16 cellular contexts compared by ENCODE assay signal in the genomic region with DNA sequence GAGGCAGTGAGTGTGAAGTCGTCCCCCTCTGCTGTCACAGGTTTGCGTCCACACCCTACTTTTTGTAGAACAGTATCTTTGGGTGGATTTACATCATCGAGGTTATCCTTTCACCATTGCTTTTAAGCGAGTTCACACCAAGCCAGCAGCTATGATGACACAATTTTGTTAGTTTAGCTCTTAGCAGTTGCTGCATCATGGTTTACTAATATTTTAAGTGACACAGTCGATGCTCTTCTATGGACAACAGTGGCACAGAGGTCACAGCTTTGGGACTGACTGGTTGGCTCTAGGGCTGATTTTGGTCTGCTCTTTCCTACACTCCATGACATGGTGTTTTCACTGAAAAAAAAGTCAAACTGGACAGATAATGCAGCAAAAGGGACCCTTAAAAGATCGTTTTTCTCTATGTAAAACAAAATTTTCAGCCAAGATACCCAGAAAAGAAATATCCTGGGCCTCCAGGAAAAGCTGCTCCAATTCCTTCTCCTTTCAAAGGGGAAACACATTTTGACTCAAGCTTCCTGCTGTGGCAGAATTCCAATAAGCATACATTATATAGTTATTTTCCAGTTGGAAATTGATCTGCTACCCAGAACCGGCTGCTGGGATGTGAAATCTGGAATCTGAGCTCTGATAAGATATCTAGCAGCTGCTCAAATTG.
DNase-seq lines count a peak whose midpoint lies in the region; ATAC-seq and TF ChIP-seq lines count a peak whose summit lies in the region.
"Had no signal": no experiment of that assay in that cellular context is flagged by ENCODE, and none has a peak within 500 bp of the region (broad histone marks: within the 10 kb centered on the region; RNA-seq: fewer than 3 reads in every experiment).

No MANE protein-coding gene starts in this region.

- no peak overlapping the region for H3K4me3 Mint-ChIP-seq in activated CD8-positive, alpha-beta T cell treated with anti-CD3 and anti-CD28 coated beads for 36 hours
- no peak overlapping the region for H3K4me3 Mint-ChIP-seq in glutamatergic neuron (ENCODE audit: unreplicated experiment)
- H3K4me3 Mint-ChIP-seq: memory B cell had no signal

- H3K4me3 ChIP-seq in fibroblast of pulmonary artery (replicated peaks; ENCODE audit: low read depth, low read length) (no peak overlapping the region), stomach (no peak overlapping the region)

- no peak for TF ChIP-seq CTCF in activated CD8-positive, alpha-beta T cell treated with anti-CD3 and anti-CD28 coated beads for 36 hours (IDR thresholded peaks at IDR 0.05)
- TF ChIP-seq CTCF in fibroblast of pulmonary artery (IDR thresholded peaks at IDR 0.05; ENCODE audit: low read length, missing control alignments) (no peak), stomach (IDR thresholded peaks at IDR 0.05) (no peak), glutamatergic neuron (IDR thresholded peaks at IDR 0.05; ENCODE audit: partially characterized antibody, unreplicated experiment) (no peak)

- TF ChIP-seq EP300 in stomach (IDR thresholded peaks at IDR 0.05), result no peak

- peak overlapping the region; percentile 65 for H3K27ac Mint-ChIP-seq in activated CD8-positive, alpha-beta T cell treated with anti-CD3 and anti-CD28 coated beads for 36 hours
- H3K27ac Mint-ChIP-seq in glutamatergic neuron (ENCODE audit: unreplicated experiment), result no peak overlapping the region
- H3K27ac Mint-ChIP-seq: memory B cell had no signal

- H3K27ac ChIP-seq in stomach, result peak overlapping the region in 4 of 5 donors; percentile 45 to 64 (median 50)
- H3K27ac ChIP-seq: 22Rv1 had no signal

- POLR2A ChIA-PET in activated CD8-positive, alpha-beta T cell treated with anti-CD3 and anti-CD28 coated beads for 36 hours (lab: Charles Lee), result no interaction called here

- peaks cover 27% of the 10 kb centered on the region for H3K36me3 Mint-ChIP-seq in activated CD8-positive, alpha-beta T cell treated with anti-CD3 and anti-CD28 coated beads for 36 hours (ENCODE audit: low read depth)
- peaks cover 24% of the 10 kb centered on the region for H3K36me3 Mint-ChIP-seq in glutamatergic neuron (ENCODE audit: unreplicated experiment)

- H3K4me1 ChIP-seq in stomach, result peaks cover 0 to 8% (median 0%) of the 10 kb centered on the region in 4 donors

- H3K9me3 ChIP-seq in stomach, result peaks cover 0 to 6% (median 0%) of the 10 kb centered on the region in 4 donors

- intact Hi-C loops in activated CD8-positive, alpha-beta T cell treated with anti-CD3 and anti-CD28 coated beads for 36 hours (cut with micrococcal nuclease), result no loop called here
- intact Hi-C loops in stomach (cut with DNase I; ENCODE audit: low total_unique reads), result loop anchor here (10.0 kb wide), 2 partner anchors 115 to 205 kb away; a partner anchor contains a TSS

- DNase-seq in NCI-H2171 treated with DMSO at 0.1 percent for 48 hours (lab: John Stamatoyannopoulos, UW), result peak; percentile 12
- no peak for DNase-seq in NCI-H2171 (lab: John Stamatoyannopoulos, UW)
- no peak for DNase-seq in activated CD8-positive, alpha-beta T cell treated with anti-CD3 and anti-CD28 coated beads for 36 hours
- peak; percentile 54 for DNase-seq in fibroblast of pulmonary artery (ENCODE audit: low read depth)
- peak; percentile 4 for DNase-seq in stomach
- DNase-seq in stimulated activated CD8-positive, alpha-beta memory T cell treated with anti-CD3 and anti-CD28 coated beads, Interleukin-4, amount 100 ng/mL, for 48 hours, result no peak
- no peak for DNase-seq in glutamatergic neuron
- DNase-seq: activated CD4-positive, CD25-positive, alpha-beta regulatory T cell; activated gamma-delta T cell; NCI-H1417 treated with DMSO at 0.1 percent for 48 hours; NCI-H69; stimulated activated CD4-positive, alpha-beta T cell treated with anti-CD3 and anti-CD28 coated beads, Interleukin-4, amount 100 ng/mL, for 4 hours; substantia nigra had no signal

- CTCF ChIA-PET in activated CD8-positive, alpha-beta T cell treated with anti-CD3 and anti-CD28 coated beads for 36 hours (lab: Charles Lee), result interaction anchor here (0.9 to 1.6 kb wide), 3 partner anchors 17 to 282 kb away, joined by 3 read pairs; no protein-coding TSS in a partner anchor

- H3K27me3 ChIP-seq in stomach, result no peaks in the 10 kb centered on the region

- H3K27me3 Mint-ChIP-seq in activated CD8-positive, alpha-beta T cell treated with anti-CD3 and anti-CD28 coated beads for 36 hours, result no peaks in the 10 kb centered on the region
- peaks cover 3% of the 10 kb centered on the region for H3K27me3 Mint-ChIP-seq in glutamatergic neuron (ENCODE audit: unreplicated experiment)
- H3K27me3 Mint-ChIP-seq: memory B cell had no signal

- H3K9me3 Mint-ChIP-seq in activated CD8-positive, alpha-beta T cell treated with anti-CD3 and anti-CD28 coated beads for 36 hours, result no peaks in the 10 kb centered on the region
- H3K9me3 Mint-ChIP-seq in glutamatergic neuron (ENCODE audit: unreplicated experiment), result peaks cover 2% of the 10 kb centered on the region
- H3K9me3 Mint-ChIP-seq: memory B cell had no signal

- ATAC-seq in activated CD8-positive, alpha-beta T cell treated with anti-CD3 and anti-CD28 coated beads for 36 hours, result no peak
- ATAC-seq in HG03457 (IDR thresholded peaks at IDR 0.05; ENCODE audit: unreplicated experiment), result no peak

- H3K4me1 Mint-ChIP-seq in activated CD8-positive, alpha-beta T cell treated with anti-CD3 and anti-CD28 coated beads for 36 hours (ENCODE audit: low read depth), result peaks cover 4% of the 10 kb centered on the region
- H3K4me1 Mint-ChIP-seq in glutamatergic neuron (ENCODE audit: low read depth, unreplicated experiment), result no peaks in the 10 kb centered on the region
- H3K4me1 Mint-ChIP-seq: memory B cell had no signal

- TF ChIP-seq POLR2A in stomach (IDR thresholded peaks at IDR 0.05), result no peak

- peaks cover 68 to 76% (median 76%) of the 10 kb centered on the region in 4 donors for H3K36me3 ChIP-seq in stomach

- WGBS in stomach, 5 donors, result 78 to 86% (median 82%) methylated on average over 7 of the region's 7 CpGs

Comparison
In these comparisons a context has a peak if more than half of its experiments do, and no peak if none do; other contexts are left out.
1. DNase-seq: peak in NCI-H2171 treated with DMSO at 0.1 percent for 48 hours (single experiment), fibroblast of pulmonary artery (single experiment) and stomach (single experiment); none in NCI-H2171 (single experiment), activated CD8-positive, alpha-beta T cell treated with anti-CD3 and anti-CD28 coated beads for 36 hours (single experiment), stimulated activated CD8-positive, alpha-beta memory T cell treated with anti-CD3 and anti-CD28 coated beads, Interleukin-4, amount 100 ng/mL, for 48 hours (single experiment) and glutamatergic neuron (single experiment).